Comparison of ENCODE assay signal across 7 cellular contexts in the genomic region with DNA sequence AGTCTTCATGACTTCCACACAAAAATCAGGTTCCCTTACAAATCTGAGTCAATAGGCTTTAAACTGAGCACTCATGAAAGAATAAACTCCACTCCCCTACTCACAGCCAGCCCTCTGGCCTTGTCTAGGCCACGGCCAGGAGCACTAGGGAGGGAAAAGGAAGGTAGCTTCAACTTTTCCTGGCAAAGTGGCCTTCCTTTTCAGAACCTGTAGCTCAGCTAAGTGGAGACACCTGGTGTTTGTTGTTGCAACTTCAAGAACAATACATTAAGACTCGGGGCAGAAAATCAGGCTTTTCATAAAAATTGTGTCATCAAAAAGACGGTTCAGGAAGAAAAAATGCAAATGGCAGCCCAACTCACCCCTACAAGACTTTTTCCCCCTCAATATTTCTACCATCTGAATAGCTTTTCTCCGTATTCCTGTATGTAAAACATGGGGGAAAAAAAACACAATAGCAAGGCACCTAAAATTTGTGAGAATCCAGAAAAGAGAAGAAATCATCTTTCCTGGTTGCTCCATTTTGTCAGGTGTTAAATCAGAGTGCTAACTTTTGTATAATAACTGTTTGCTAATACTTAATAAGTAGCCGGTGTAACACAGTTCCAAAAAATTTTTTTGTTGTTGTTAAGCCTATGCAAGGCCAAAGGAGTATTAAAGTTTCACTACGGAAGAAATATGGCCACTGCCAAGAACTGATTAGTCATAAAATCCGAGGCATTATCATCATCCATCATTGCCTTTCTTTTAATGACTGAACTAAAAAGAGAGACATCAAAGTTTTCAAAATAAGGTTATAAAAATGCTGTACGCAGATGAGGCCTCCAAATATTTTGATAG.
A peak's percentile ranks its signal among the peaks of the same experiment; 100 is the strongest.
DNase-seq lines count a peak whose midpoint lies in the region; ATAC-seq and TF ChIP-seq lines count a peak whose summit lies in the region.

No MANE protein-coding gene starts in this region.

- peak; percentile 58 for ATAC-seq in GM23338

- H3K4me1 ChIP-seq in GM23338 (ENCODE audit: insufficient read depth) (peaks cover 6% of the 10 kb centered on the region; the same call in 1 of the 2 replicates), PC-9 (replicated peaks; ENCODE audit: insufficient read depth) (peaks cover 69% of the 10 kb centered on the region), esophagus muscularis mucosa (peaks cover 16 to 50% (median 43%) of the 10 kb centered on the region in 4 donors), prostate gland (replicated peaks) (peaks cover 14% of the 10 kb centered on the region)

- CTCF ChIA-PET in PC-9 (lab: Charles Lee): interaction anchor here (0.5 to 2.6 kb wide), 7 partner anchors 56 to 432 kb away, joined by 3 to 27 read pairs (median 3); partner anchors contain the start of gene ARID5B

- H3K36me3 ChIP-seq in GM23338 (ENCODE audit: insufficient read depth) (no peaks in the 10 kb centered on the region), PC-9 (ENCODE audit: low read depth) (no peaks in the 10 kb centered on the region), esophagus muscularis mucosa (no peaks in the 10 kb centered on the region), prostate gland (no peaks in the 10 kb centered on the region)

- BruUV-seq in PC-9 (replicated peaks; lab: Mats Ljungman, UMichigan): no TSS peak

- TF ChIP-seq POLR2A in esophagus muscularis mucosa (IDR thresholded peaks at IDR 0.05; ENCODE audit: low read depth) (no peak), prostate gland (IDR thresholded peaks at IDR 0.05) (no peak)

- 28% methylated on average over 8 of the region's 8 CpGs for WGBS in esophagus muscularis mucosa
- WGBS in prostate gland: 20% methylated on average over 8 of the region's 8 CpGs

- TF ChIP-seq CTCF in GM23338 (conservative IDR thresholded peaks at IDR 0.05; ENCODE audit: low read depth in 2 of 2) (peak; percentile 72 to 76), PC-9 (conservative IDR thresholded peaks at IDR 0.05) (peak; percentile 59; the same call in 1 of the 2 replicates), esophagus muscularis mucosa (IDR thresholded peaks at IDR 0.05) (peak in 1 of 3 experiments; percentile 54), prostate gland (IDR thresholded peaks at IDR 0.05) (peak in 3 of 4 experiments; percentile 36 to 49 (median 47))

- H3K4me2 ChIP-seq in GM23338 (no peak overlapping the region), PC-9 (peak overlapping the region; percentile 68)

- H3K4me1 Mint-ChIP-seq in GM23338: peaks cover 19% of the 10 kb centered on the region
- H3K4me1 Mint-ChIP-seq in activated T-helper 1 cell treated with anti-CD3 and anti-CD28 coated beads, Interleukin-12 subunit alpha, Interleukin-12 subunit beta, Interleukin-2, Interleukin-4 antibody, amounts not matched to agents 30 ng/mL and 10 ng/mL and 1 ng/mL, durations not matched to agents 14 hours and 24 hours and 36 hours (ENCODE audit: low read depth): peaks cover 13% of the 10 kb centered on the region

- H2AFZ ChIP-seq in GM23338 (no peak overlapping the region), PC-9 (no peak overlapping the region)

- DNase-seq in ELF-1 (ENCODE audit: low read depth, low spot score): peak; percentile 35
- peak; percentile 75 for DNase-seq in GM23338 (ENCODE audit: low spot score)
- no peak for DNase-seq in PC-9
- no peak for DNase-seq in esophagus muscularis mucosa (ENCODE audit: extremely low spot score)
- no peak for DNase-seq in prostate gland (ENCODE audit: low spot score)
- no peak for DNase-seq in superior temporal gyrus (ENCODE audit: extremely low spot score)
- DNase-seq in activated T-helper 1 cell treated with anti-CD3 and anti-CD28 coated beads, Interleukin-12 subunit alpha, Interleukin-12 subunit beta, Interleukin-2, Interleukin-4 antibody, amounts not matched to agents 30 ng/mL and 10 ng/mL and 1 ng/mL, durations not matched to agents 14 hours and 24 hours and 36 hours (ENCODE audit: low spot score): no peak

- no peaks in the 10 kb centered on the region for H3K36me3 Mint-ChIP-seq in GM23338 (ENCODE audit: low read depth)
- no peaks in the 10 kb centered on the region for H3K36me3 Mint-ChIP-seq in activated T-helper 1 cell treated with anti-CD3 and anti-CD28 coated beads, Interleukin-12 subunit alpha, Interleukin-12 subunit beta, Interleukin-2, Interleukin-4 antibody, amounts not matched to agents 30 ng/mL and 10 ng/mL and 1 ng/mL, durations not matched to agents 14 hours and 24 hours and 36 hours (ENCODE audit: low read depth)

- H3K9me2 ChIP-seq in GM23338 (ENCODE audit: insufficient read depth): 0 out of 2 replicates have a peak, but pooled peaks cover under 1% of the 10 kb centered on the region
- no peaks in the 10 kb centered on the region for H3K9me2 ChIP-seq in PC-9 (ENCODE audit: insufficient read depth)

- no peak overlapping the region for H3K4me3 Mint-ChIP-seq in GM23338
- no peak overlapping the region for H3K4me3 Mint-ChIP-seq in activated T-helper 1 cell treated with anti-CD3 and anti-CD28 coated beads, Interleukin-12 subunit alpha, Interleukin-12 subunit beta, Interleukin-2, Interleukin-4 antibody, amounts not matched to agents 30 ng/mL and 10 ng/mL and 1 ng/mL, durations not matched to agents 14 hours and 24 hours and 36 hours

- no peak for TF ChIP-seq EP300 in esophagus muscularis mucosa (IDR thresholded peaks at IDR 0.05)

- no peak overlapping the region for H3K27ac Mint-ChIP-seq in GM23338
- no peak overlapping the region for H3K27ac Mint-ChIP-seq in activated T-helper 1 cell treated with anti-CD3 and anti-CD28 coated beads, Interleukin-12 subunit alpha, Interleukin-12 subunit beta, Interleukin-2, Interleukin-4 antibody, amounts not matched to agents 30 ng/mL and 10 ng/mL and 1 ng/mL, durations not matched to agents 14 hours and 24 hours and 36 hours

- H3K27ac ChIP-seq in GM23338 (ENCODE audit: low read depth): no peak overlapping the region
- peak overlapping the region; percentile 70 for H3K27ac ChIP-seq in PC-9
- peak overlapping the region; percentile 75 to 80 (median 78) for H3K27ac ChIP-seq in esophagus muscularis mucosa (replicated peaks in 1 of 4)
- H3K27ac ChIP-seq in prostate gland: peak overlapping the region; percentile 65 to 78

- H3K4me3 ChIP-seq in GM23338 (no peak overlapping the region), PC-9 (no peak overlapping the region), esophagus muscularis mucosa (peak overlapping the region in 2 of 4 donors; percentile 1 to 35), prostate gland (no peak overlapping the region)

- H3K79me2 ChIP-seq in GM23338 (replicated peaks; ENCODE audit: insufficient read depth): no peaks in the 10 kb centered on the region
- H3K79me2 ChIP-seq in PC-9 (ENCODE audit: low read depth): no peaks in the 10 kb centered on the region

- no peaks in the 10 kb centered on the region for H3K9me3 Mint-ChIP-seq in GM23338
- H3K9me3 Mint-ChIP-seq in activated T-helper 1 cell treated with anti-CD3 and anti-CD28 coated beads, Interleukin-12 subunit alpha, Interleukin-12 subunit beta, Interleukin-2, Interleukin-4 antibody, amounts not matched to agents 30 ng/mL and 10 ng/mL and 1 ng/mL, durations not matched to agents 14 hours and 24 hours and 36 hours: no peaks in the 10 kb centered on the region

- intact Hi-C loops in PC-9 (cut with micrococcal nuclease; ENCODE audit: unreplicated experiment): loop anchor here (1.0 to 10.0 kb wide), 6 partner anchors 48 to 1019 kb away; no protein-coding TSS in a partner anchor
- intact Hi-C loops in esophagus muscularis mucosa (cut with DNase I): loop anchor here (5.0 kb wide), 1 partner anchor 43 kb away; no protein-coding TSS in a partner anchor
- intact Hi-C loops in prostate gland (cut with DNase I): loop anchor here (5.0 kb wide), 1 partner anchor 62 kb away; no protein-coding TSS in a partner anchor
- intact Hi-C loops in activated T-helper 1 cell treated with anti-CD3 and anti-CD28 coated beads, Interleukin-12 subunit alpha, Interleukin-12 subunit beta, Interleukin-2, Interleukin-4 antibody, amounts not matched to agents 30 ng/mL and 10 ng/mL and 1 ng/mL, durations not matched to agents 14 hours and 24 hours and 36 hours (cut with micrococcal nuclease): loop anchor here (1.0 kb wide), 2 partner anchors 84 to 1019 kb away; no protein-coding TSS in a partner anchor

- no peaks in the 10 kb centered on the region for H3K27me3 Mint-ChIP-seq in GM23338 (ENCODE audit: insufficient read depth, low read depth, poor library complexity)
- no peaks in the 10 kb centered on the region for H3K27me3 Mint-ChIP-seq in activated T-helper 1 cell treated with anti-CD3 and anti-CD28 coated beads, Interleukin-12 subunit alpha, Interleukin-12 subunit beta, Interleukin-2, Interleukin-4 antibody, amounts not matched to agents 30 ng/mL and 10 ng/mL and 1 ng/mL, durations not matched to agents 14 hours and 24 hours and 36 hours (ENCODE audit: insufficient read depth)

- POLR2A ChIA-PET in PC-9 (lab: Charles Lee; ENCODE audit: unreplicated experiment): interaction anchor here (0.6 to 0.7 kb wide), 2 partner anchors 62 to 1297 kb away, joined by 5 to 6 read pairs; no protein-coding TSS in a partner anchor

- H4K20me1 ChIP-seq in GM23338 (replicated peaks; ENCODE audit: insufficient read depth) (no peaks in the 10 kb centered on the region), PC-9 (ENCODE audit: insufficient read depth) (no peaks in the 10 kb centered on the region)

- H3F3A ChIP-seq in GM23338 (replicated peaks; ENCODE audit: low read depth) (no peaks in the 10 kb centered on the region), PC-9 (ENCODE audit: insufficient read depth, low read depth) (peaks cover 22% of the 10 kb centered on the region)

- H3K9me3 ChIP-seq in PC-9 (ENCODE audit: insufficient read depth, low read depth) (peaks cover 6% of the 10 kb centered on the region; the same call in 1 of the 2 replicates), esophagus muscularis mucosa (no peaks in the 10 kb centered on the region), prostate gland (no peaks in the 10 kb centered on the region)

- H3K27me3 ChIP-seq in GM23338 (ENCODE audit: insufficient read depth): no peaks in the 10 kb centered on the region
- no peaks in the 10 kb centered on the region for H3K27me3 ChIP-seq in PC-9 (ENCODE audit: insufficient read depth, low read depth)
- no peaks in the 10 kb centered on the region for H3K27me3 ChIP-seq in esophagus muscularis mucosa
- H3K27me3 ChIP-seq in prostate gland (replicated peaks; ENCODE audit: insufficient read depth): no peaks in the 10 kb centered on the region

TF ChIP-seq in GM23338, 12 proteins besides CTCF, POLR2A, EP300 and RAD21 (continues in another document):
- TF ChIP-seq NANOG (IDR thresholded peaks at IDR 0.05; ENCODE audit: borderline replicate concordance): no peak
- TF ChIP-seq EZH2phosphoT487 (IDR thresholded peaks at IDR 0.05; ENCODE audit: unreplicated experiment): no peak
- TF ChIP-seq STAT1 (IDR thresholded peaks at IDR 0.05; ENCODE audit: unreplicated experiment): no peak
- TF ChIP-seq CREB1 (CRISPR knock-in tag; IDR thresholded peaks at IDR 0.05; ENCODE audit: low read depth): no peak
- TF ChIP-seq ZNF331 (CRISPR knock-in tag; IDR thresholded peaks at IDR 0.05; ENCODE audit: low read depth): no peak
- no peak for TF ChIP-seq JUNB (IDR thresholded peaks at IDR 0.05; ENCODE audit: unreplicated experiment)

Comparison
In these comparisons a context has a peak if more than half of its experiments do, and no peak if none do; other contexts are left out.
1. DNase-seq: peak in ELF-1 (single experiment) and GM23338 (single experiment); none in PC-9 (0 of 2), esophagus muscularis mucosa (single experiment), prostate gland (single experiment), superior temporal gyrus (single experiment) and activated T-helper 1 cell treated with anti-CD3 and anti-CD28 coated beads, Interleukin-12 subunit alpha, Interleukin-12 subunit beta, Interleukin-2, Interleukin-4 antibody, amounts not matched to agents 30 ng/mL and 10 ng/mL and 1 ng/mL, durations not matched to agents 14 hours and 24 hours and 36 hours (single experiment).